ENCODE assay signal across 16 cellular contexts in the genomic region with DNA sequence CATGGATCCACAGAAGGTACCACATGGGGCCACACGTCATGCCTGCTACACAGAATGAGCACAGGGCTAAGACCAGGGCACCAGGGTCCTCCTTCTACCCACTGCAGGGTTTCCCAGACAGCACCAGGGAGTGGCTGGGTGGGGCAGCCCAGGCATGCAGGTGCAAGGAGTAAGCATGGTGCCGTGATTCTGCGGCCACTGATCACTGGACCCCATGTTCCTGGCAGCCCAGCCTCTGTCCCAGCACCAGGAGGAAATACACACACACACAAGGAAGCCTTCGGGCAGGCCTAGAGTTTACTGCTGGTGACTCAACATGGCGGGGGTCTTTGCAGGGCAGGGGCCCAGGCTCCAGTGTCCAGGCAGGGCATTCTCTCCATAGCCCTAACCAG. TPM values are rescaled to one million over a fixed set of nuclear protein-coding genes. Genes with fewer than 3 reads are reported as not detected.
DNase-seq lines count a peak whose midpoint lies in the region; ATAC-seq lines count a peak whose summit lies in the region.
"Had no signal": no experiment of that assay in that cellular context is flagged by ENCODE, and none has a peak within 500 bp of the region (broad histone marks: within the 10 kb centered on the region; RNA-seq: fewer than 3 reads in every experiment).

No MANE protein-coding gene starts in this region.

- H3K4me2 ChIP-seq in BLaER1, result peak overlapping the region; percentile 51

- no peak overlapping the region for H3K9ac ChIP-seq in BLaER1

- H3K4me3 ChIP-seq in BLaER1 (no peak overlapping the region), H7 (ENCODE audit: insufficient read depth, low read depth, low read length) (no peak overlapping the region), right cardiac atrium (ENCODE audit: low read length) (no peak overlapping the region)
- H3K4me3 ChIP-seq: HAP-1 had no signal

- H3K27me3 ChIP-seq in BLaER1, result no peaks in the 10 kb centered on the region
- no peaks in the 10 kb centered on the region for H3K27me3 ChIP-seq in H7 (ENCODE audit: control insufficient read depth, insufficient read depth, low read length)
- H3K27me3 ChIP-seq in right cardiac atrium (ENCODE audit: control insufficient read depth, insufficient read depth), result no peaks in the 10 kb centered on the region

- DNase-seq in H7 (peak; percentile 24), right cardiac atrium (peak in 2 of 3 donors; percentile 2 to 21), posterior vena cava (ENCODE audit: low spot score) (peak; percentile 49), nucleus accumbens (lab: John Stamatoyannopoulos, UW) (no peak), OCI-M2 (lab: John Stamatoyannopoulos, UW; ENCODE audit: unreplicated experiment) (no peak)
- DNase-seq: DMS79 treated with DMSO at 0.1 percent for 48 hours, IMR-90, NCI-H1436, NCI-H2029, NCI-H2171, NCI-H526 had no signal

- no peaks in the 10 kb centered on the region for H3K36me3 ChIP-seq in BLaER1
- no peaks in the 10 kb centered on the region for H3K36me3 ChIP-seq in H7 (replicated peaks; ENCODE audit: control insufficient read depth, insufficient read depth, low read length)
- H3K36me3 ChIP-seq: HAP-1 had no signal

- no peaks in the 10 kb centered on the region for H3K9me3 ChIP-seq in BLaER1
- H3K9me3 ChIP-seq in right cardiac atrium (ENCODE audit: control insufficient read depth, low read length), result no peaks in the 10 kb centered on the region
- H3K9me3 ChIP-seq: HAP-1 had no signal

- no peaks in the 10 kb centered on the region for H4K20me1 ChIP-seq in BLaER1

- H3K4me1 ChIP-seq in BLaER1 (peaks cover 16% of the 10 kb centered on the region), right cardiac atrium (ENCODE audit: control insufficient read depth, insufficient read depth, low read length) (no peaks in the 10 kb centered on the region)

- ATAC-seq in right cardiac atrium (no peak), GM19397 (IDR thresholded peaks at IDR 0.05; ENCODE audit: unreplicated experiment) (no peak)

- H3K27ac ChIP-seq in BLaER1, result no peak overlapping the region
- H3K27ac ChIP-seq in right cardiac atrium (ENCODE audit: low read length), result no peak overlapping the region
- H3K27ac ChIP-seq: HL-60 had no signal

- 92% methylated on average over 5 of the region's 5 CpGs for WGBS in right cardiac atrium

- intact Hi-C loops in right cardiac atrium (cut with DNase I), result no loop called here
- intact Hi-C loops in posterior vena cava (cut with DNase I), result no loop called here

RNA-seq across cellular contexts. Expression of a gene that starts 13.9 kb away (rescaled TPM):
- total RNA-seq in H7 (2014; rRNA removed; shearing (Covaris generic)), result 93.5 and 120 TPM in 2 replicates
- 100 to 1,000 TPM; 127 to 139 (median 134) TPM for total RNA-seq in right cardiac atrium
- 224 TPM for polyA plus RNA-seq in right cardiac atrium
- 100 to 1,000 TPM; 106 to 115 TPM for total RNA-seq in posterior vena cava

RNA-seq across cellular contexts. Expression of a gene that starts 33.9 kb away (rescaled TPM):
- total RNA-seq in H7 (2014; rRNA removed; shearing (Covaris generic)), result 2.5 and 3.4 TPM in 2 replicates
- total RNA-seq in right cardiac atrium (under 1 TPM; 0.23 to 0.28 (median 0.24) TPM), posterior vena cava (1 to 10 TPM in 1 of 2 donors, under 1 TPM in 1; 0.95 to 1.3 TPM)
- polyA plus RNA-seq in right cardiac atrium, result 0.36 TPM
- total RNA-seq: IMR-90 had no signal

RNA-seq across cellular contexts. Expression of a gene that starts 46.4 kb away (rescaled TPM):
- total RNA-seq in H7 (2014; rRNA removed; shearing (Covaris generic)), result 26.9 and 32.3 TPM in 2 replicates
- total RNA-seq in right cardiac atrium, result 100 to 1,000 TPM; 244 to 358 (median 285) TPM
- polyA plus RNA-seq in right cardiac atrium, result 216 TPM
- total RNA-seq in posterior vena cava, result 100 to 1,000 TPM; 440 to 856 TPM
- polyA plus RNA-seq: CD14-positive monocyte had no signal

Comparison
In these comparisons a context has a peak if more than half of its experiments do, and no peak if none do; other contexts are left out.
1. DNase-seq: peak in H7 (single experiment), right cardiac atrium (2 of 3) and posterior vena cava (single experiment); none in nucleus accumbens (0 of 56) and OCI-M2 (single experiment).